29 cellular contexts compared by ENCODE assay signal in the genomic region with DNA sequence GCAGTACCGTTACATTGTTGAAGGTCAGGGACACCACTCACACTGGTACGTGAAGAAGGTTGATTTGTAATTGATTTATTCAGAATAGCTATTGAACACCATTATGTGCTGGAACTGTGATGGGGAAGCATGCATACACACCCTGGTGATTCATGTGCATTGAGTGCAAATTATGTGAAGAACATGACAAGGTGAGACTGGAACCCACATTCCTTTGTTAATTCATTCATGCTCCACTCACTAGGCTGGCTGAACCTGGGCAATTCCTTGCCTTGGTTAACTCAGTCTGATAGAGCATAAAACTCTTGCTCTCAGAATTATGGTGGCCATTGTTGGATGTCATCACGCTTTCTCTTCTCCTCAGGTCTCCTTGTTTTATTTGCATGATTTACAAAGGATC.
"Had no signal": no experiment of that assay in that cellular context is flagged by ENCODE, and none has a peak within 500 bp of the region (broad histone marks: within the 10 kb centered on the region; RNA-seq: fewer than 3 reads in every experiment).

No MANE protein-coding gene starts in this region.

- DNase-seq: kidney glomerular epithelial cell; left colon; left lung; lower lobe of right lung; mesendoderm; naive B cell; natural killer cell; nephron progenitor cell; occipital lobe; psoas muscle; right lobe of liver; stimulated activated CD4-positive, alpha-beta T cell treated with anti-CD3 and anti-CD28 coated beads, Interleukin-1b, Interleukin-23, amount 100 ng/mL, for 48 hours; stimulated activated CD4-positive, alpha-beta T cell treated with anti-CD3 and anti-CD28 coated beads, Interleukin-2, amount 100 ng/mL, for 48 hours; stimulated activated CD4-positive, alpha-beta T cell treated with anti-CD3 and anti-CD28 coated beads, Interleukin-4, amount 100 ng/mL, for 4 hours; stimulated activated CD8-positive, alpha-beta memory T cell treated with anti-CD3 and anti-CD28 coated beads, Interleukin-4, amount 100 ng/mL, for 48 hours; stimulated activated naive CD4-positive, alpha-beta T cell treated with Interleukin-2 at 50 U/mL for 16 hours; stimulated activated naive CD8-positive, alpha-beta T cell treated with anti-CD3 and anti-CD28 coated beads, Interleukin-15, amount 100 ng/mL, for 72 hours; substantia nigra had no signal

- H3K36me3 ChIP-seq: left lung, lower lobe of right lung, neural progenitor cell, neutrophil, right atrium auricular region, right lobe of liver, tibial nerve, vagina had no signal

- H3K27ac ChIP-seq: hepatocyte, left lung, lower lobe of right lung, neural progenitor cell, neutrophil, parathyroid adenoma, psoas muscle, right atrium auricular region, right lobe of liver, tibial nerve, vagina had no signal

- H3K9ac ChIP-seq: neural progenitor cell, parathyroid adenoma had no signal

- H3K9me3 ChIP-seq: left lung, lower lobe of right lung, neutrophil, psoas muscle, right atrium auricular region, right lobe of liver, tibial nerve, vagina had no signal

- H3K27me3 ChIP-seq: hepatocyte, left lung, neural progenitor cell, neutrophil, right atrium auricular region, right lobe of liver, tibial nerve, vagina had no signal

- H3K36me3 Mint-ChIP-seq: mesothelial cell of epicardium; naive B cell; natural killer cell; neural progenitor cell; stimulated activated memory B cell treated with anti-CD40 and anti-IgM and Interleukin-4, amounts not matched to agents 10 μg/mL and 1 μg/mL and 100 μg/mL, for 72 hours; type B pancreatic cell had no signal

- H3K27ac Mint-ChIP-seq: mesothelial cell of epicardium; naive B cell; natural killer cell; nephron progenitor cell; neural progenitor cell; stimulated activated memory B cell treated with anti-CD40 and anti-IgM and Interleukin-4, amounts not matched to agents 10 μg/mL and 1 μg/mL and 100 μg/mL, for 72 hours; stimulated activated naive CD8-positive, alpha-beta T cell treated with anti-CD3 and anti-CD28 coated beads, Interleukin-15, amount 100 ng/mL, for 72 hours; type B pancreatic cell had no signal

- H3K4me1 ChIP-seq: left lung, lower lobe of right lung, psoas muscle, right atrium auricular region, right lobe of liver, tibial nerve, vagina had no signal

- H3K4me1 Mint-ChIP-seq: mesothelial cell of epicardium, nephron progenitor cell had no signal

- H3K4me3 ChIP-seq: hepatocyte, left lung, lower lobe of right lung, neural progenitor cell, psoas muscle, right atrium auricular region, right lobe of liver, smooth muscle cell, tibial nerve, vagina had no signal

- H3K27me3 Mint-ChIP-seq: stimulated activated memory B cell treated with anti-CD40 and anti-IgM and Interleukin-4, amounts not matched to agents 10 μg/mL and 1 μg/mL and 100 μg/mL, for 72 hours; stimulated activated naive CD8-positive, alpha-beta T cell treated with anti-CD3 and anti-CD28 coated beads, Interleukin-15, amount 100 ng/mL, for 72 hours had no signal

- H3K4me3 Mint-ChIP-seq: mesothelial cell of epicardium; naive B cell; natural killer cell; nephron progenitor cell; neural progenitor cell; stimulated activated memory B cell treated with anti-CD40 and anti-IgM and Interleukin-4, amounts not matched to agents 10 μg/mL and 1 μg/mL and 100 μg/mL, for 72 hours; stimulated activated naive CD8-positive, alpha-beta T cell treated with anti-CD3 and anti-CD28 coated beads, Interleukin-15, amount 100 ng/mL, for 72 hours; type B pancreatic cell had no signal

- H3K9me3 Mint-ChIP-seq: mesothelial cell of epicardium, natural killer cell, nephron progenitor cell, neural progenitor cell, type B pancreatic cell had no signal

- ATAC-seq: left colon; left lung; lower lobe of right lung; natural killer cell; psoas muscle; right lobe of liver; stimulated activated memory B cell treated with anti-CD40 and anti-IgM and Interleukin-4, amounts not matched to agents 10 μg/mL and 1 μg/mL and 100 μg/mL, for 72 hours; stimulated activated naive CD8-positive, alpha-beta T cell treated with anti-CD3 and anti-CD28 coated beads, Interleukin-15, amount 100 ng/mL, for 72 hours had no signal
